Comparison of ENCODE assay signal across 18 cellular contexts in the genomic region with DNA sequence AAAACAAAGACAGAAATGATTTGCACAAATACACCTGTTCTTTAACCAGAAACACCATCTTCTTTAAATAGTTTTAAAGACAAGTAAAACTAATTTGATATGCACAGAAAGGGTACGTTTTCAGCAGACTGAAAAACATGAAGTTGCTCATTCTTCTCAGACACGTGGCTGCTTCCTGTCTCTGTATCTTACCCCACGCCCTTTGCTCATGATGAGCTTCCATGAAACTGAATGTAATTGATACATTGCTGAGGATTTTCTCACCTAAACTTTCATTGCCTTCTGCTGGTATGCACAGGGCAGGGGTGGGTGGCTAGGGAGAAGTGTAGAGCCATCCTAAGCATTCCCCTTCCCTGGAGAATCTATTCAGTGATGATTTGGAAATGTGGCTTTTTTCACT.
"Had no signal": no experiment of that assay in that cellular context is flagged by ENCODE, and none has a peak within 500 bp of the region (broad histone marks: within the 10 kb centered on the region; RNA-seq: fewer than 3 reads in every experiment).

No MANE protein-coding gene starts in this region.

- H3K36me3 Mint-ChIP-seq: naive thymus-derived CD8-positive, alpha-beta T cell; stimulated activated memory B cell treated with anti-CD40 and anti-IgM and Interleukin-4, amounts not matched to agents 10 μg/mL and 1 μg/mL and 100 μg/mL, for 72 hours had no signal

- DNase-seq: cortex of kidney; dorsolateral prefrontal cortex; effector CD8-positive, alpha-beta T cell; foreskin melanocyte; heart left ventricle; hippocampal formation; left colon; naive thymus-derived CD8-positive, alpha-beta T cell; posterior cingulate gyrus; spleen; stimulated activated CD4-positive, alpha-beta T cell treated with anti-CD3 and anti-CD28 coated beads, Interleukin-15, amount 100 ng/mL, for 24 hours; stimulated activated CD4-positive, alpha-beta T cell treated with anti-CD3 and anti-CD28 coated beads, Interleukin-1b, Interleukin-23, amount 100 ng/mL, for 48 hours; stimulated activated CD4-positive, alpha-beta T cell treated with anti-CD3 and anti-CD28 coated beads, Interleukin-4, amount 100 ng/mL, for 24 hours; stomach; substantia nigra; transverse colon had no signal

- H3K27ac Mint-ChIP-seq: stimulated activated memory B cell treated with anti-CD40 and anti-IgM and Interleukin-4, amounts not matched to agents 10 μg/mL and 1 μg/mL and 100 μg/mL, for 72 hours had no signal

- H3K4me3 Mint-ChIP-seq: stimulated activated memory B cell treated with anti-CD40 and anti-IgM and Interleukin-4, amounts not matched to agents 10 μg/mL and 1 μg/mL and 100 μg/mL, for 72 hours had no signal

- ATAC-seq: heart left ventricle; left colon; naive thymus-derived CD8-positive, alpha-beta T cell; sciatic nerve; stimulated activated memory B cell treated with anti-CD40 and anti-IgM and Interleukin-4, amounts not matched to agents 10 μg/mL and 1 μg/mL and 100 μg/mL, for 72 hours had no signal

- H3K9me3 Mint-ChIP-seq: stimulated activated memory B cell treated with anti-CD40 and anti-IgM and Interleukin-4, amounts not matched to agents 10 μg/mL and 1 μg/mL and 100 μg/mL, for 72 hours had no signal

- H3K27me3 Mint-ChIP-seq: naive thymus-derived CD8-positive, alpha-beta T cell; stimulated activated memory B cell treated with anti-CD40 and anti-IgM and Interleukin-4, amounts not matched to agents 10 μg/mL and 1 μg/mL and 100 μg/mL, for 72 hours had no signal
